ENCODE assay signal across 24 cellular contexts in genomic region chr6:38797391-38797790, GRCh38.
DNase-seq lines count a peak whose midpoint lies in the region; ATAC-seq, FAIRE-seq and TF ChIP-seq lines count a peak whose summit lies in the region.
"Had no signal": no experiment of that assay in that cellular context is flagged by ENCODE, and none has a peak within 500 bp of the region (broad histone marks: within the 10 kb centered on the region; RNA-seq: fewer than 3 reads in every experiment).

No MANE protein-coding gene starts in this region.

- H3K4me3 ChIP-seq in fibroblast of villous mesenchyme (ENCODE audit: low read depth, low read length) (no peak overlapping the region), mucosa of descending colon (no peak overlapping the region), small intestine (ENCODE audit: low read depth in 1 of 2, low read length in 2 of 2) (no peak overlapping the region), mammary epithelial cell (replicated peaks in 1 of 3; ENCODE audit: insufficient read depth in 1 of 3, low read depth in 2 of 3, low read length in 3 of 3) (no peak overlapping the region)
- H3K4me3 ChIP-seq: right atrium auricular region, spleen, thoracic aorta, vagina had no signal

- dilution Hi-C loops in mammary epithelial cell (cut with HindIII; ENCODE audit: low sequenced_read_pairs) = loop anchor here (5.0 kb wide), 1 partner anchor 50 kb away; no protein-coding TSS in a partner anchor

- no TSS peak for BruUV-seq in mammary epithelial cell (replicated peaks; lab: Mats Ljungman, UMichigan)

- H3K9me3 ChIP-seq in mucosa of descending colon (no peaks in the 10 kb centered on the region), small intestine (ENCODE audit: control insufficient read depth, low read depth) (no peaks in the 10 kb centered on the region), mammary epithelial cell (replicated peaks; ENCODE audit: insufficient read depth, low read length) (no peaks in the 10 kb centered on the region)
- H3K9me3 ChIP-seq: right atrium auricular region, spleen, thoracic aorta, vagina had no signal

- H3K4me1 ChIP-seq in mucosa of descending colon (ENCODE audit: low read depth) (peaks cover 3% of the 10 kb centered on the region), small intestine (ENCODE audit: control insufficient read depth in 2 of 2, insufficient read depth in 1 of 2, low read depth in 1 of 2, low read length in 1 of 2) (no peaks in the 10 kb centered on the region), mammary epithelial cell (ENCODE audit: insufficient read depth, low read length) (peaks cover 19% of the 10 kb centered on the region)
- H3K4me1 ChIP-seq: right atrium auricular region, spleen had no signal

- TF ChIP-seq CTCF in fibroblast of villous mesenchyme (IDR thresholded peaks at IDR 0.05; ENCODE audit: insufficient read depth, low read depth, low read length) = no peak
- TF ChIP-seq CTCF in mucosa of descending colon (IDR thresholded peaks at IDR 0.05) = no peak
- no peak for TF ChIP-seq CTCF in mammary epithelial cell (conservative IDR thresholded peaks at IDR 0.05 in 1 of 2, IDR thresholded peaks at IDR 0.05 in 1 of 2; ENCODE audit: extremely low read depth in 1 of 2, insufficient read depth in 1 of 2, low read depth in 1 of 2, low read length in 2 of 2)

- H3K79me2 ChIP-seq in mammary epithelial cell (ENCODE audit: insufficient read depth, low read length) = no peaks in the 10 kb centered on the region

- no peaks in the 10 kb centered on the region for H4K20me1 ChIP-seq in mammary epithelial cell (ENCODE audit: insufficient read depth, low read length)

- intact Hi-C loops in mucosa of descending colon (cut with DNase I, micrococcal nuclease) = no loop called here
- intact Hi-C loops in mammary epithelial cell (cut with micrococcal nuclease) = loop anchor here (5.0 kb wide), 1 partner anchor 75 kb away; no protein-coding TSS in a partner anchor

- H3K27me3 ChIP-seq in small intestine (ENCODE audit: control insufficient read depth in 2 of 2, insufficient read depth in 2 of 2, low read length in 2 of 2) (no peaks in the 10 kb centered on the region), mammary epithelial cell (ENCODE audit: insufficient read depth, low read length) (no peaks in the 10 kb centered on the region)
- H3K27me3 ChIP-seq: right atrium auricular region, vagina had no signal

- peak; percentile 69 for DNase-seq in HT-29 (ENCODE audit: low spot score)
- peak; percentile 7 for DNase-seq in fibroblast of villous mesenchyme (ENCODE audit: low read depth)
- peak in 1 of 3 donors; percentile 15 for DNase-seq in mucosa of descending colon
- peak; percentile 31 for DNase-seq in small intestine
- no peak for DNase-seq in mammary epithelial cell
- no peak for DNase-seq in nucleus accumbens (lab: John Stamatoyannopoulos, UW)
- no peak for DNase-seq in NCI-H526 treated with DMSO at 0.1 percent for 48 hours (lab: John Stamatoyannopoulos, UW)
- DNase-seq: activated CD4-positive, alpha-beta T cell treated with anti-CD3 and anti-CD28 coated beads for 4 hours; amniotic stem cell; HCEC 1CT; Karpas-422; MV-4-11; natural killer cell; spleen; stimulated activated CD4-positive, alpha-beta T cell treated with anti-CD3 and anti-CD28 coated beads, Interleukin-2, amount 100 ng/mL, for 24 hours; stimulated activated CD8-positive, alpha-beta memory T cell treated with anti-CD3 and anti-CD28 coated beads, Interleukin-4, amount 100 ng/mL, for 48 hours; SW 1271 had no signal

- in situ Hi-C loops in mammary epithelial cell (cut with MboI; ENCODE audit: low sequenced_read_pairs in 2 of 2) = no loop called here

- FAIRE-seq in small intestine (lab: Jason Lieb, UNC) = no peak
- FAIRE-seq: G401.6, HepG2 had no signal

- no peaks in the 10 kb centered on the region for H3K36me3 ChIP-seq in mucosa of descending colon (ENCODE audit: low read depth)
- no peaks in the 10 kb centered on the region for H3K36me3 ChIP-seq in small intestine (ENCODE audit: control insufficient read depth in 2 of 2, insufficient read depth in 2 of 2, low read length in 2 of 2)
- no peaks in the 10 kb centered on the region for H3K36me3 ChIP-seq in mammary epithelial cell (ENCODE audit: insufficient read depth, low read length)
- H3K36me3 ChIP-seq: right atrium auricular region, spleen, thoracic aorta, vagina had no signal

- WGBS in small intestine, 3 donors = 11 to 34% (median 27%) methylated on average over 4 of the region's 4 CpGs
- 69% methylated on average over 4 of the region's 4 CpGs for WGBS in mammary epithelial cell (ENCODE audit: low coverage, missing lambda C conversion rate)

- H2AFZ ChIP-seq in mammary epithelial cell (ENCODE audit: low read depth, low read length) = no peak overlapping the region

- CTCF ChIA-PET in mammary epithelial cell (lab: Charles Lee; ENCODE audit: low non-redundant PET) = interaction anchor here (0.8 kb wide), 1 partner anchor 74 kb away, joined by 6 read pairs; no protein-coding TSS in a partner anchor

- no peak overlapping the region for H3K4me2 ChIP-seq in mammary epithelial cell (ENCODE audit: insufficient read depth, low read depth, low read length)

- H3K27ac ChIP-seq in small intestine (ENCODE audit: low read depth in 1 of 2, low read length in 1 of 2) = no peak overlapping the region
- H3K27ac ChIP-seq in mammary epithelial cell (ENCODE audit: insufficient read depth, low read depth, low read length) = no peak overlapping the region
- H3K27ac ChIP-seq: right atrium auricular region, spleen, thoracic aorta, vagina had no signal

- peak; percentile 62 for ATAC-seq in mucosa of descending colon
- ATAC-seq in HG02759 (IDR thresholded peaks at IDR 0.05; ENCODE audit: unreplicated experiment) = no peak
- ATAC-seq: activated T-helper 17 cell treated with anti-CD3 and anti-CD28 coated beads, Interleukin-2, amount 50 U/mL, for 72 hours; HepG2; natural killer cell had no signal

- no peak overlapping the region for H3K9ac ChIP-seq in mammary epithelial cell (ENCODE audit: insufficient read depth, low read length)

Comparison
In these comparisons a context has a peak if more than half of its experiments do, and no peak if none do; other contexts are left out.
1. DNase-seq: peak in HT-29 (single experiment), fibroblast of villous mesenchyme (single experiment) and small intestine (single experiment); none in mammary epithelial cell (single experiment), nucleus accumbens (0 of 56) and NCI-H526 treated with DMSO at 0.1 percent for 48 hours (single experiment).